1 cellular context compared by ENCODE assay signal in genomic region chr18:45063246-45064038, GRCh38.
TF ChIP-seq lines count a peak whose summit lies in the region.

No MANE protein-coding gene starts in this region.

TF ChIP-seq in WTC11, 78 proteins besides CTCF, POLR2A, EP300 and RAD21 (continued from another document):
- TF ChIP-seq CDX4 (CRISPR knock-in tag; IDR thresholded peaks at IDR 0.05; ENCODE audit: borderline replicate concordance) = no peak
- no peak for TF ChIP-seq ESRRA (CRISPR knock-in tag; IDR thresholded peaks at IDR 0.05; ENCODE audit: borderline replicate concordance)
- no peak for TF ChIP-seq NFYB (CRISPR knock-in tag; conservative IDR thresholded peaks at IDR 0.05; ENCODE audit: low read depth)
- TF ChIP-seq FOXP1 (CRISPR knock-in tag; IDR thresholded peaks at IDR 0.05; ENCODE audit: borderline replicate concordance) = no peak
- TF ChIP-seq ELF4 (CRISPR knock-in tag; IDR thresholded peaks at IDR 0.05; ENCODE audit: low read depth) = no peak
- no peak for TF ChIP-seq ATF2 (CRISPR knock-in tag; IDR thresholded peaks at IDR 0.05; ENCODE audit: borderline replicate concordance, low read depth)
